In genomic region chr1:53883600-53883999, GRCh38 we compare ENCODE assay signal across 7 cellular contexts. TPM values are rescaled to one million over a fixed set of nuclear protein-coding genes. Genes with fewer than 3 reads are reported as not detected.
"Had no signal": no experiment of that assay in that cellular context is flagged by ENCODE, and none has a peak within 500 bp of the region (broad histone marks: within the 10 kb centered on the region; RNA-seq: fewer than 3 reads in every experiment).

No MANE protein-coding gene starts in this region.

RNA-seq across cellular contexts. Expression of gene DIO1, which starts 10.4 kb away (rescaled TPM):
- total RNA-seq: GM23248, GM23338, H1, H4, H7, H9, HFFc6 had no signal
- polyA plus RNA-seq: GM23248 had no signal
